ENCODE assay signal across 2 cellular contexts in the genomic region with DNA sequence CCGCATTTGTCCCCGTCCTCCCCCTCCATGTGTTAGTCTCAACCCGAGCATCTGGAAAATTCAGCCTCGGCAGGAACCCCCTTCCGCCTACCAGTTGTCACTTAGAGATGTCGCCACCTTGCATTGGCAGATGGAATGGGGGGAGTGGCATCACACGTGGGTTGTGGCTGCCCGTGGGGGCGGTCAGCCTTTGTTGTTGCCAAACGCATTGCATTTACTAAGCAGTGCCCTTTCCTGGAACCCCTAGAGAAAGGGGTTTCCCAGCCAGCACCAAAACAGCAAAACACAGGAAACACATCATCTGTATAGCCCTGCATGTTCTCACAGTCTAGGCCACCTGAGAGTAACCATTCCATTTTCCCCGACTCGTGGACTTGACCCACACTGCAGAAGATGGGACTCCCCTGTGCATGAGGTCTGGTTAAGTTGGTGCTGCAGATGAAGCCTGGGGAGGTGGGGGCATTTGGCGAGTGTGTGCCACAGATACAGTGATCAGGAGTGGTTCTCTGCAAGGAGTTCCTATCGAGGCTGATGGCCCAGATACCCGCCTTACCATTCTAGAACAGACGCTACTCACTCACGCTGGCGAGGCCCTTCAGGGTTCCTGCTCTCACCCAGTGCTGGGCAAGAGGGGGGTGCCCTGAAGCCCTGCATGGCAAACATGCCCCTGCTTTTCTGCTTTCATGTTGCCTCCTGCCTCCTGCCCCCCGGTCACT.
TF ChIP-seq lines count a peak whose summit lies in the region.

No MANE protein-coding gene starts in this region.

TF ChIP-seq in SK-N-SH, 30 proteins besides CTCF, POLR2A, EP300 and RAD21 (continued from another document):
- TF ChIP-seq, protein P1, sequence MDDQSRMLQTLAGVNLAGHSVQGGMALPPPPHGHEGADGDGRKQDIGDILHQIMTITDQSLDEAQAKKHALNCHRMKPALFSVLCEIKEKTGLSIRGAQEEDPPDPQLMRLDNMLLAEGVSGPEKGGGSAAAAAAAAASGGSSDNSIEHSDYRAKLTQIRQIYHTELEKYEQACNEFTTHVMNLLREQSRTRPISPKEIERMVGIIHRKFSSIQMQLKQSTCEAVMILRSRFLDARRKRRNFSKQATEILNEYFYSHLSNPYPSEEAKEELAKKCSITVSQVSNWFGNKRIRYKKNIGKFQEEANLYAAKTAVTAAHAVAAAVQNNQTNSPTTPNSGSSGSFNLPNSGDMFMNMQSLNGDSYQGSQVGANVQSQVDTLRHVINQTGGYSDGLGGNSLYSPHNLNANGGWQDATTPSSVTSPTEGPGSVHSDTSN (IDR thresholded peaks at IDR 0.05) = no peak
- TF ChIP-seq GABPA (IDR thresholded peaks at IDR 0.05; ENCODE audit: low read depth) (no peak), NRF1 (IDR thresholded peaks at IDR 0.05; ENCODE audit: low read depth, low read length) (no peak), FOXM1 (IDR thresholded peaks at IDR 0.05; ENCODE audit: low read depth) (no peak), EZH2phosphoT487 (IDR thresholded peaks at IDR 0.05; ENCODE audit: borderline replicate concordance, low read depth) (no peak)
- TF ChIP-seq, protein P2, sequence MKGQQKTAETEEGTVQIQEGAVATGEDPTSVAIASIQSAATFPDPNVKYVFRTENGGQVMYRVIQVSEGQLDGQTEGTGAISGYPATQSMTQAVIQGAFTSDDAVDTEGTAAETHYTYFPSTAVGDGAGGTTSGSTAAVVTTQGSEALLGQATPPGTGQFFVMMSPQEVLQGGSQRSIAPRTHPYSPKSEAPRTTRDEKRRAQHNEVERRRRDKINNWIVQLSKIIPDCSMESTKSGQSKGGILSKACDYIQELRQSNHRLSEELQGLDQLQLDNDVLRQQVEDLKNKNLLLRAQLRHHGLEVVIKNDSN (IDR thresholded peaks at IDR 0.05; ENCODE audit: borderline replicate concordance, low read depth) = no peak

TF ChIP-seq in SK-N-SH treated with all-trans-retinoic acid at 6 μM for 48 hours, 23 proteins besides CTCF, POLR2A, EP300 and RAD21 (continued from another document):
- no peak for TF ChIP-seq TOX (CRISPR knock-in tag; IDR thresholded peaks at IDR 0.05; ENCODE audit: borderline replicate concordance)
- TF ChIP-seq CSDC2 (CRISPR knock-in tag; IDR thresholded peaks at IDR 0.05) = no peak
- TF ChIP-seq SNAI2 (CRISPR knock-in tag; IDR thresholded peaks at IDR 0.05) = no peak
- TF ChIP-seq, protein P3, sequence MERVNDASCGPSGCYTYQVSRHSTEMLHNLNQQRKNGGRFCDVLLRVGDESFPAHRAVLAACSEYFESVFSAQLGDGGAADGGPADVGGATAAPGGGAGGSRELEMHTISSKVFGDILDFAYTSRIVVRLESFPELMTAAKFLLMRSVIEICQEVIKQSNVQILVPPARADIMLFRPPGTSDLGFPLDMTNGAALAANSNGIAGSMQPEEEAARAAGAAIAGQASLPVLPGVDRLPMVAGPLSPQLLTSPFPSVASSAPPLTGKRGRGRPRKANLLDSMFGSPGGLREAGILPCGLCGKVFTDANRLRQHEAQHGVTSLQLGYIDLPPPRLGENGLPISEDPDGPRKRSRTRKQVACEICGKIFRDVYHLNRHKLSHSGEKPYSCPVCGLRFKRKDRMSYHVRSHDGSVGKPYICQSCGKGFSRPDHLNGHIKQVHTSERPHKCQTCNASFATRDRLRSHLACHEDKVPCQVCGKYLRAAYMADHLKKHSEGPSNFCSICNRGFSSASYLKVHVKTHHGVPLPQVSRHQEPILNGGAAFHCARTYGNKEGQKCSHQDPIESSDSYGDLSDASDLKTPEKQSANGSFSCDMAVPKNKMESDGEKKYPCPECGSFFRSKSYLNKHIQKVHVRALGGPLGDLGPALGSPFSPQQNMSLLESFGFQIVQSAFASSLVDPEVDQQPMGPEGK (CRISPR knock-in tag; IDR thresholded peaks at IDR 0.05; ENCODE audit: borderline replicate concordance) = no peak
- no peak for TF ChIP-seq ZNF565 (CRISPR knock-in tag; conservative IDR thresholded peaks at IDR 0.05; ENCODE audit: low read depth)
- TF ChIP-seq GLIS3 (CRISPR knock-in tag; IDR thresholded peaks at IDR 0.05) = no peak
- no peak for TF ChIP-seq TCF4 (CRISPR knock-in tag; IDR thresholded peaks at IDR 0.05; ENCODE audit: borderline replicate concordance)
- no peak for TF ChIP-seq ZNF8 (CRISPR knock-in tag; IDR thresholded peaks at IDR 0.05)
